8 cellular contexts compared by ENCODE assay signal in the genomic region with DNA sequence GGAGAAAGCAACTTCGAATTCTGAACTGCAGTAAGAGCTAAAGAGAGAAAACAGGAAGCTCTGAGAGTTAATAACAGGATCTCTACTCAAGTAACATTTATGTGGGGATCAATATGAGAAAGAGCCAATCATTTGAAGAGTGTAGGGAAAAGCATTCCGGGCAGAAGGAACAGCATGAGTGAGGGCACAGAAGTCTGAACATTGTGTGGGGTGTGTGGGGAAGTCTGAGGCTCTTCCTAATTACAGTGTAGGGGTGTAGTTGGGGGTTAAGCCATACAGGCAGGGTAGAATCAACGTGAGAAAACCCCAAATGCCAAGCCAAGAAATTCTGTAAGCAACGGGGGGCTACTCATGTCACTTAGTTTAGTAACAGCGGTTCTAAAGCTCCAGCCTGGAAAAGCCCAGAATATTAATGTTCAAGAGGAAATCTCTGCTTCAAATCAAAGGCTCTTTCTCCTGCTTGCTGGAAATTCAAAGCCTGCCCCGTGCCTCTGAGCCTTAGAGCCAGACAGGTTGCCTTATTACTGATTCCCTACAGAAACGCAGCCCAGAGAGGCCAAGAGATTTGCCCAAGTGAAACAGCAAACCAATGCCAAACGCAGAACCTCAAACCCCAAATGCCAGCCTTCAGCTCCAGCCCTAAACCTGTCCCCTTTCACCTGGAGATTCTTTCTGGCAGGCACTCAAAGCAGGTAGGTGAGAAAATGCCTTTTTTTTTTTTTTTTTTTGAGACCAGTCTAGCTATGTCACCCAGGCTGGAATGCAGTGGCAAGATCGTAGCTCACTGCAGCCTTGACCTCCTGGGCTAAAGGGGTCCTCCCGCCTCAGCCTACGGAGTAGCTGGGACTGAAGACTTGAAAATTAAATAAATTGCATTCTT. TPM values are rescaled to one million over a fixed set of nuclear protein-coding genes. Genes with fewer than 3 reads are reported as not detected.
DNase-seq lines count a peak whose midpoint lies in the region; TF ChIP-seq lines count a peak whose summit lies in the region.

No MANE protein-coding gene starts in this region.

- POLR2A ChIA-PET in OCI-LY7 (lab: Charles Lee) = interaction anchor here (0.6 to 6.4 kb wide), 16 partner anchors 10 to 239 kb away, joined by 3 to 91 read pairs (median 4); partner anchors contain the start of gene DDIT4

- no peaks in the 10 kb centered on the region for H4K20me1 ChIP-seq in OCI-LY7 (ENCODE audit: insufficient read depth, low read length)

- H3K27ac ChIP-seq in OCI-LY7 (ENCODE audit: low read depth, low read length, poor library complexity, severe bottlenecking) (peak overlapping the region; percentile 97), endodermal cell (ENCODE audit: low read depth, low read length) (peak overlapping the region; percentile 79), rectal smooth muscle tissue (ENCODE audit: low read depth, low read length) (peak overlapping the region; percentile 57)

- CTCF ChIA-PET in OCI-LY7 (lab: Charles Lee; ENCODE audit: unreplicated experiment) = interaction anchor here (0.6 to 1.6 kb wide), 2 partner anchors 45 to 59 kb away, joined by 3 to 7 read pairs; partner anchors contain the start of gene DDIT4

- peaks cover 32% of the 10 kb centered on the region for H3K4me1 Mint-ChIP-seq in endodermal cell
- H3K4me1 Mint-ChIP-seq in progenitor cell of endocrine pancreas (ENCODE audit: low read depth) = peaks cover 12% of the 10 kb centered on the region

- no peaks in the 10 kb centered on the region for H3K9me3 ChIP-seq in OCI-LY7 (ENCODE audit: low read length)
- H3K9me3 ChIP-seq in endodermal cell (ENCODE audit: control insufficient read depth, low read length) = no peaks in the 10 kb centered on the region

- peak overlapping the region; percentile 57 for H2AFZ ChIP-seq in OCI-LY7 (ENCODE audit: low read length)

- H3K9ac ChIP-seq in endodermal cell (ENCODE audit: extremely low read depth, low read length, poor library complexity, severe bottlenecking) (no peak overlapping the region), rectal smooth muscle tissue (ENCODE audit: low read length) (no peak overlapping the region)

- H3K4me3 ChIP-seq in GM12864 (ENCODE audit: low read depth, low read length) = peak overlapping the region; percentile 49
- H3K4me3 ChIP-seq in OCI-LY7 (ENCODE audit: low read depth, low read length, poor library complexity, severe bottlenecking) = peak overlapping the region; percentile 66
- H3K4me3 ChIP-seq in endodermal cell (ENCODE audit: low read length) = no peak overlapping the region
- peak overlapping the region; percentile 51 for H3K4me3 ChIP-seq in rectal smooth muscle tissue (ENCODE audit: low read length)

- no peaks in the 10 kb centered on the region for H3K9me2 ChIP-seq in OCI-LY7 (ENCODE audit: insufficient read depth, low read length)

- BruUV-seq in OCI-LY7 (replicated peaks; lab: Mats Ljungman, UMichigan) = TSS peak; percentile 86

- TF ChIP-seq CTCF in GM12864 (IDR thresholded peaks at IDR 0.05; ENCODE audit: low read depth, low read length, missing control alignments) (no peak), OCI-LY7 (conservative IDR thresholded peaks at IDR 0.05; ENCODE audit: low read length) (no peak), endodermal cell (conservative IDR thresholded peaks at IDR 0.05) (no peak), progenitor cell of endocrine pancreas (IDR thresholded peaks at IDR 0.05; ENCODE audit: unreplicated experiment) (no peak), GM20000 (IDR thresholded peaks at IDR 0.05; ENCODE audit: extremely low read depth, missing control alignments) (no peak)

- H3K4me2 ChIP-seq in OCI-LY7 (ENCODE audit: low read length) = peak overlapping the region; percentile 82

- no peaks in the 10 kb centered on the region for H3K27me3 ChIP-seq in endodermal cell (ENCODE audit: control insufficient read depth, insufficient read depth, low read length, poor library complexity, severe bottlenecking)
- no peaks in the 10 kb centered on the region for H3K27me3 ChIP-seq in rectal smooth muscle tissue (ENCODE audit: control insufficient read depth, insufficient read depth, low read length)

- no peaks in the 10 kb centered on the region for H3K79me2 ChIP-seq in OCI-LY7 (ENCODE audit: insufficient read depth, low read depth, low read length)

- H3K4me1 ChIP-seq in OCI-LY7 (ENCODE audit: insufficient read depth, low read length, poor library complexity, severe bottlenecking) (peaks cover 76% of the 10 kb centered on the region), endodermal cell (ENCODE audit: control insufficient read depth, insufficient read depth, low read length) (peaks cover 14% of the 10 kb centered on the region), rectal smooth muscle tissue (ENCODE audit: control insufficient read depth, insufficient read depth, low read length) (peaks cover 23% of the 10 kb centered on the region)

- H3K36me3 Mint-ChIP-seq in endodermal cell (ENCODE audit: low read depth) = no peaks in the 10 kb centered on the region
- no peaks in the 10 kb centered on the region for H3K36me3 Mint-ChIP-seq in progenitor cell of endocrine pancreas (ENCODE audit: insufficient read depth)

- H3K36me3 ChIP-seq in OCI-LY7 (ENCODE audit: insufficient read depth, low read length) (no peaks in the 10 kb centered on the region), endodermal cell (ENCODE audit: control insufficient read depth, insufficient read depth, low read length) (no peaks in the 10 kb centered on the region), rectal smooth muscle tissue (ENCODE audit: control insufficient read depth, insufficient read depth, low read length) (no peaks in the 10 kb centered on the region)

- H3K27me3 Mint-ChIP-seq in endodermal cell (ENCODE audit: insufficient read depth) = peaks cover 6% of the 10 kb centered on the region
- H3K27me3 Mint-ChIP-seq in progenitor cell of endocrine pancreas = peaks cover 10% of the 10 kb centered on the region

- H3K9me3 Mint-ChIP-seq in endodermal cell (no peaks in the 10 kb centered on the region), progenitor cell of endocrine pancreas (ENCODE audit: low read depth) (no peaks in the 10 kb centered on the region)

- H3K4me3 Mint-ChIP-seq in endodermal cell (peak overlapping the region; percentile 42), progenitor cell of endocrine pancreas (ENCODE audit: low read depth) (no peak overlapping the region)

- H3K27ac Mint-ChIP-seq in endodermal cell (peak overlapping the region; percentile 69), progenitor cell of endocrine pancreas (no peak overlapping the region)

- no peak for DNase-seq in GM12864 (ENCODE audit: low read depth)
- DNase-seq in OCI-LY7 (ENCODE audit: low spot score) = no peak
- DNase-seq in endodermal cell = peak; percentile 63
- DNase-seq in NCI-H1694 (lab: John Stamatoyannopoulos, UW) = no peak
- DNase-seq in mesenteric fat pad (ENCODE audit: low spot score) = no peak
- no peak for DNase-seq in progenitor cell of endocrine pancreas (ENCODE audit: low spot score, unreplicated experiment)
- DNase-seq in GM20000 (ENCODE audit: low spot score) = no peak

- 86 to 91% methylated on average over 10 to 11 of the region's 11 CpGs for WGBS in endodermal cell (ENCODE audit: insufficient coverage in 1 of 2, insufficient read length in 1 of 2), 2 experiments

- intact Hi-C loops in OCI-LY7 (cut with micrococcal nuclease; ENCODE audit: unreplicated experiment) = loop anchor here (10.0 kb wide), 1 partner anchor 464 kb away; the partner anchor contains the start of gene PSAP

RNA-seq across cellular contexts. Expression of gene DNAJB12, which starts 36.1 kb away (rescaled TPM):
- 22.8 and 27.4 TPM in 2 replicates for total RNA-seq in OCI-LY7 (2014; rRNA removed; shearing (Covaris generic))
- 26.5 and 28.3 TPM in 2 replicates for total RNA-seq in OCI-LY7 (2022)
- total RNA-seq in endodermal cell = 10 to 100 TPM; 22.6 to 27.5 TPM
- polyA plus RNA-seq in endodermal cell (2013, experiment 1 of 2) = 18.3 TPM
- polyA plus RNA-seq in endodermal cell (2013, experiment 2 of 2) = 17.5 TPM
- 37.7 TPM for total RNA-seq in mesenteric fat pad
- total RNA-seq in progenitor cell of endocrine pancreas = 33.2 and 34.7 TPM in 2 replicates

RNA-seq across cellular contexts. Expression of gene DDIT4, which starts 44.9 kb away (rescaled TPM):
- 102 and 105 TPM in 2 replicates for total RNA-seq in OCI-LY7 (2014; rRNA removed; shearing (Covaris generic))
- total RNA-seq in OCI-LY7 (2022) (32.8 and 91.8 TPM in 2 replicates), endodermal cell (10 to 100 TPM; 20.5 to 30.2 TPM), mesenteric fat pad (236 TPM), progenitor cell of endocrine pancreas (36.9 and 49.7 TPM in 2 replicates)
- polyA plus RNA-seq in endodermal cell (2013, experiment 1 of 2) = 178 TPM
- 119 TPM for polyA plus RNA-seq in endodermal cell (2013, experiment 2 of 2)
